35 cellular contexts compared by ENCODE assay signal in genomic region chr14:40463886-40464285, GRCh38.
"Had no signal": no experiment of that assay in that cellular context is flagged by ENCODE, and none has a peak within 500 bp of the region (broad histone marks: within the 10 kb centered on the region; RNA-seq: fewer than 3 reads in every experiment).

No MANE protein-coding gene starts in this region.

- H3K9me3 ChIP-seq: MG63 had no signal

- H3K27me3 ChIP-seq: MG63 had no signal

- H3K36me3 ChIP-seq: MG63 had no signal

- DNase-seq: Karpas-422, Kasumi-1, MG63, MM.1S, MV-4-11, NCI-H1048, NCI-H1092 treated with DMSO at 0.1 percent for 48 hours, NCI-H1105, NCI-H1105 treated with DMSO at 0.1 percent for 48 hours, NCI-H1417, NCI-H1417 treated with DMSO at 0.1 percent for 48 hours, NCI-H1436, NCI-H1436 treated with DMSO at 0.1 percent for 48 hours, NCI-H146, NCI-H1694, NCI-H1694 treated with DMSO at 0.1 percent for 48 hours, NCI-H187, NCI-H187 treated with DMSO at 0.1 percent for 48 hours, NCI-H1930, NCI-H2029, NCI-H2029 treated with DMSO at 0.1 percent for 48 hours, NCI-H2081, NCI-H2081 treated with DMSO at 0.1 percent for 48 hours, NCI-H2107, NCI-H2171, NCI-H2171 treated with DMSO at 0.1 percent for 48 hours, NCI-H2227 treated with DMSO at 0.1 percent for 48 hours, NCI-H226, NCI-H345, NCI-H446, NCI-H446 treated with DMSO at 0.1 percent for 48 hours, NCI-H510A, NCI-H510A treated with DMSO at 0.1 percent for 48 hours, NCI-H524, NCI-H524 treated with DMSO at 0.1 percent for 48 hours had no signal

- H3K4me3 ChIP-seq: MG63 had no signal
